Comparison of ENCODE assay signal across 16 cellular contexts in the genomic region with DNA sequence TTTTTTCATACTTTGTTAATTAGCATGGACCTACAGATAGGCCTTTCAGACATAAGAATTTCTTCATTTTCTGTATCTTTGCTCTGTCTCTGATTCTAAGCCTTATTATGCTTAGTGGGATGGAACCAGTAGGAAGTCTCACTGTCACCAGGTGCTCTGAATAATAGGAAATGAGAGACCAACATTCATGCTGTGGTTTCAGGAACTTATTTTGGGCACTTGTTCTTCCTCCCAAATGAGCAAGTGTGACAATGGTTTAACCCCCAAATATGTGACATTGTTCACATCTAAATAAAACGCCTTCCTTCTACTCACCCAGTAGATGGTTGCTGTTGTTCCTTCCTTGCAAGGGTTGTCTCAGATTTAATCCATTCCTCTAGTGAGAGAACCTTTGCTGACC.
DNase-seq lines count a peak whose midpoint lies in the region; ATAC-seq and TF ChIP-seq lines count a peak whose summit lies in the region.
"Had no signal": no experiment of that assay in that cellular context is flagged by ENCODE, and none has a peak within 500 bp of the region (broad histone marks: within the 10 kb centered on the region; RNA-seq: fewer than 3 reads in every experiment).

No MANE protein-coding gene starts in this region.

- no peaks in the 10 kb centered on the region for H3K36me3 Mint-ChIP-seq in naive B cell
- H3K36me3 Mint-ChIP-seq: CD8-positive, alpha-beta T cell had no signal

- no peaks in the 10 kb centered on the region for H3K79me2 ChIP-seq in OCI-LY3 (ENCODE audit: low read length)

- H4K20me1 ChIP-seq in OCI-LY3 (ENCODE audit: insufficient read depth, low read length): no peaks in the 10 kb centered on the region

- H3K4me3 Mint-ChIP-seq in naive B cell: peak overlapping the region in 4 of 8 donors; percentile 1 to 47 (median 27)
- H3K4me3 Mint-ChIP-seq: activated CD4-positive, alpha-beta memory T cell treated with anti-CD3 and anti-CD28 coated beads, Interleukin-2, amount 10 ng/mL, durations not matched to agents 7 days and 5 days; CD8-positive, alpha-beta T cell had no signal

- H3K4me2 ChIP-seq in OCI-LY3 (ENCODE audit: low read length): peak overlapping the region; percentile 47

- H3K9me3 Mint-ChIP-seq in naive B cell: peaks cover 0 to 5% (median 0%) of the 10 kb centered on the region in 7 donors
- H3K9me3 Mint-ChIP-seq: activated CD4-positive, alpha-beta memory T cell treated with anti-CD3 and anti-CD28 coated beads, Interleukin-2, amount 10 ng/mL, durations not matched to agents 7 days and 5 days; CD8-positive, alpha-beta T cell had no signal

- H2AFZ ChIP-seq in OCI-LY3 (ENCODE audit: low read depth, low read length): no peak overlapping the region

- H3K9me3 ChIP-seq in OCI-LY3 (ENCODE audit: insufficient read depth, low read length): no peaks in the 10 kb centered on the region
- no peaks in the 10 kb centered on the region for H3K9me3 ChIP-seq in WERI-Rb-1 (ENCODE audit: severe bottlenecking)
- H3K9me3 ChIP-seq: left lung had no signal

- H3K27me3 ChIP-seq in OCI-LY3 (ENCODE audit: low read depth, low read length): peaks cover 18% of the 10 kb centered on the region
- H3K27me3 ChIP-seq in WERI-Rb-1 (ENCODE audit: insufficient read depth, low read depth, severe bottlenecking): peaks cover 6% of the 10 kb centered on the region
- H3K27me3 ChIP-seq: left lung had no signal

- H3K36me3 ChIP-seq in OCI-LY3 (replicated peaks; ENCODE audit: low read depth, low read length): no peaks in the 10 kb centered on the region
- H3K36me3 ChIP-seq in WERI-Rb-1: no peaks in the 10 kb centered on the region
- H3K36me3 ChIP-seq: left lung had no signal

- no peak overlapping the region for H3K27ac Mint-ChIP-seq in naive B cell
- H3K27ac Mint-ChIP-seq: activated CD4-positive, alpha-beta memory T cell treated with anti-CD3 and anti-CD28 coated beads, Interleukin-2, amount 10 ng/mL, durations not matched to agents 7 days and 5 days; CD8-positive, alpha-beta T cell had no signal

- DNase-seq in naive B cell (peak; percentile 7), dedifferentiated amniotic fluid mesenchymal stem cell (ENCODE audit: extremely low spot score) (no peak), T1000 (lab: John Stamatoyannopoulos, UW) (no peak), WERI-Rb-1 (no peak)
- no peak for DNase-seq in NK-92 treated with Interleukin-12 subunit alpha and Interleukin-12 subunit beta, amount 100 ng/mL, for 24 hours (lab: John Stamatoyannopoulos, UW)
- DNase-seq: activated CD4-positive, alpha-beta memory T cell treated with anti-CD3 and anti-CD28 coated beads, Interleukin-2, amount 10 ng/mL, durations not matched to agents 7 days and 5 days; activated gamma-delta T cell; caudate nucleus; CD8-positive, alpha-beta T cell; head of caudate nucleus; left lung; NCI-H446 treated with DMSO at 0.1 percent for 48 hours; small intestine had no signal

- H3K27ac ChIP-seq in OCI-LY3 (ENCODE audit: low read length): no peak overlapping the region
- no peak overlapping the region for H3K27ac ChIP-seq in WERI-Rb-1
- H3K27ac ChIP-seq: left lung had no signal

- ATAC-seq in GM18867 (IDR thresholded peaks at IDR 0.05; ENCODE audit: unreplicated experiment): peak; percentile 52
- ATAC-seq in HG02678 (IDR thresholded peaks at IDR 0.05; ENCODE audit: unreplicated experiment): peak; percentile 60
- ATAC-seq in naive B cell (ENCODE audit: low read depth in 2 of 2): peak; percentile 62 to 92
- ATAC-seq: CD8-positive, alpha-beta T cell had no signal

- H3K27me3 Mint-ChIP-seq in naive B cell: peaks cover 43 to 64% (median 45%) of the 10 kb centered on the region in 3 donors

- no peak overlapping the region for H3K9ac ChIP-seq in OCI-LY3 (ENCODE audit: low read length)

- H3K4me3 ChIP-seq in OCI-LY3 (ENCODE audit: low read length): no peak overlapping the region
- no peak overlapping the region for H3K4me3 ChIP-seq in WERI-Rb-1 (ENCODE audit: low read depth, low read length)
- H3K4me3 ChIP-seq: left lung had no signal

- peaks cover 17% of the 10 kb centered on the region for H3K4me1 ChIP-seq in OCI-LY3 (ENCODE audit: low read length)
- H3K4me1 ChIP-seq: left lung had no signal

- TF ChIP-seq CTCF in OCI-LY3 (IDR thresholded peaks at IDR 0.05; ENCODE audit: low read depth, low read length) (no peak), WERI-Rb-1 (IDR thresholded peaks at IDR 0.05; ENCODE audit: low read depth, low read length) (no peak)

- peaks cover 12 to 46% (median 38%) of the 10 kb centered on the region in 3 donors for H3K4me1 Mint-ChIP-seq in naive B cell
- H3K4me1 Mint-ChIP-seq: activated CD4-positive, alpha-beta memory T cell treated with anti-CD3 and anti-CD28 coated beads, Interleukin-2, amount 10 ng/mL, durations not matched to agents 7 days and 5 days had no signal
